ENCODE assay signal across 13 cellular contexts in genomic region chrX:102840871-102841705, GRCh38.
DNase-seq lines count a peak whose midpoint lies in the region; ATAC-seq, FAIRE-seq and TF ChIP-seq lines count a peak whose summit lies in the region.
"Had no signal": no experiment of that assay in that cellular context is flagged by ENCODE, and none has a peak within 500 bp of the region (broad histone marks: within the 10 kb centered on the region; RNA-seq: fewer than 3 reads in every experiment).

No MANE protein-coding gene starts in this region.

- H3K9me3 ChIP-seq in A549 (no peaks in the 10 kb centered on the region), OCI-LY3 (ENCODE audit: insufficient read depth, low read length) (no peaks in the 10 kb centered on the region)
- H3K9me3 ChIP-seq in CD8-positive, alpha-beta T cell (ENCODE audit: low read length), result no peaks in the 10 kb centered on the region

- H3K4me3 ChIP-seq in A549 (no peak overlapping the region), GM12875 (ENCODE audit: low read depth, low read length) (no peak overlapping the region), OCI-LY3 (ENCODE audit: low read length) (no peak overlapping the region), fibroblast of mammary gland (ENCODE audit: control insufficient read depth, low read depth, low read length) (no peak overlapping the region)
- no peak overlapping the region for H3K4me3 ChIP-seq in CD8-positive, alpha-beta T cell (ENCODE audit: low read depth, low read length)

- H3K27ac Mint-ChIP-seq in CD8-positive, alpha-beta T cell, result no peak overlapping the region
- H3K27ac Mint-ChIP-seq: activated CD4-positive, alpha-beta T cell treated with anti-CD3 and anti-CD28 coated beads for 36 hours; CD4-positive, alpha-beta memory T cell; natural killer cell had no signal

- peaks cover 18% of the 10 kb centered on the region for H3K36me3 Mint-ChIP-seq in CD8-positive, alpha-beta T cell
- H3K36me3 Mint-ChIP-seq: natural killer cell had no signal

- no peaks in the 10 kb centered on the region for H3K79me2 ChIP-seq in OCI-LY3 (ENCODE audit: low read length)

- no peaks in the 10 kb centered on the region for H4K20me1 ChIP-seq in OCI-LY3 (ENCODE audit: insufficient read depth, low read length)

- no peak overlapping the region for H3K4me2 ChIP-seq in A549
- H3K4me2 ChIP-seq in OCI-LY3 (ENCODE audit: low read length), result no peak overlapping the region

- no peaks in the 10 kb centered on the region for H3K27me3 ChIP-seq in OCI-LY3 (ENCODE audit: low read depth, low read length)
- H3K27me3 ChIP-seq in CD8-positive, alpha-beta T cell (ENCODE audit: insufficient read depth, low read length), result no peaks in the 10 kb centered on the region

- peak in 1 of 2 experiments; percentile 55 for DNase-seq in A549 (ENCODE audit: low read depth in 1 of 2, low spot score in 1 of 2)
- peak; percentile 51 for DNase-seq in fibroblast of mammary gland (ENCODE audit: low read depth)
- DNase-seq in CD8-positive, alpha-beta T cell, result no peak
- no peak for DNase-seq in DMS79 treated with DMSO at 0.1 percent for 48 hours (lab: John Stamatoyannopoulos, UW)
- no peak for DNase-seq in GM19240 (ENCODE audit: insufficient read length, low spot score)
- no peak for DNase-seq in NCI-H187 treated with DMSO at 0.1 percent for 48 hours (lab: John Stamatoyannopoulos, UW)
- DNase-seq: activated CD4-positive, alpha-beta T cell treated with anti-CD3 and anti-CD28 coated beads for 36 hours; CD4-positive, alpha-beta memory T cell; natural killer cell; stimulated activated CD4-positive, alpha-beta T cell treated with anti-CD3 and anti-CD28 coated beads, Interleukin-1b, Interleukin-23, amount 100 ng/mL, for 48 hours; substantia nigra had no signal

- 75% methylated on average over 6 of the region's 6 CpGs for WGBS in A549 (ENCODE audit: missing lambda C conversion rate)

- no peak for TF ChIP-seq EP300 in A549 (IDR thresholded peaks at IDR 0.05)

- TF ChIP-seq RAD21 in A549 (conservative IDR thresholded peaks at IDR 0.05 in 1 of 2, IDR thresholded peaks at IDR 0.05 in 1 of 2), result no peak

- intact Hi-C loops in CD8-positive, alpha-beta T cell (cut with DNase I, micrococcal nuclease), result no loop called here

- H3K4me3 Mint-ChIP-seq in CD8-positive, alpha-beta T cell, result no peak overlapping the region
- H3K4me3 Mint-ChIP-seq: activated CD4-positive, alpha-beta T cell treated with anti-CD3 and anti-CD28 coated beads for 36 hours; CD4-positive, alpha-beta memory T cell; natural killer cell had no signal

- no peak overlapping the region for H2AFZ ChIP-seq in OCI-LY3 (ENCODE audit: low read depth, low read length)

- no peaks in the 10 kb centered on the region for H3K4me1 Mint-ChIP-seq in CD8-positive, alpha-beta T cell (ENCODE audit: low read depth)
- H3K4me1 Mint-ChIP-seq: activated CD4-positive, alpha-beta T cell treated with anti-CD3 and anti-CD28 coated beads for 36 hours; CD4-positive, alpha-beta memory T cell; natural killer cell had no signal

- H3K9ac ChIP-seq in OCI-LY3 (ENCODE audit: low read length), result no peak overlapping the region

- no peak for TF ChIP-seq POLR2A in A549 (IDR thresholded peaks at IDR 0.05; ENCODE audit: low read length)

- H3K27me3 Mint-ChIP-seq in CD8-positive, alpha-beta T cell (ENCODE audit: low read depth), result no peaks in the 10 kb centered on the region
- H3K27me3 Mint-ChIP-seq: activated CD4-positive, alpha-beta T cell treated with anti-CD3 and anti-CD28 coated beads for 36 hours; CD4-positive, alpha-beta memory T cell had no signal

- FAIRE-seq in A549 (lab: Jason Lieb, UNC), result no peak

- peak; percentile 29; the same call in 1 of the 3 replicates for TF ChIP-seq CTCF in A549 (IDR thresholded peaks at IDR 0.05)
- TF ChIP-seq CTCF in GM12875 (IDR thresholded peaks at IDR 0.05; ENCODE audit: borderline replicate concordance, insufficient read depth, low read depth, low read length), result peak; percentile 27; the same call in 1 of the 2 replicates
- peak; percentile 30; the same call in 1 of the 2 replicates for TF ChIP-seq CTCF in OCI-LY3 (IDR thresholded peaks at IDR 0.05; ENCODE audit: low read depth, low read length)
- peak; percentile 29 for TF ChIP-seq CTCF in fibroblast of mammary gland (conservative IDR thresholded peaks at IDR 0.05; ENCODE audit: control insufficient read depth, insufficient read depth, low read depth, low read length)
- no peak for TF ChIP-seq CTCF in CD8-positive, alpha-beta T cell (IDR thresholded peaks at IDR 0.05)

- no peak overlapping the region for H3K27ac ChIP-seq in A549
- H3K27ac ChIP-seq in OCI-LY3 (ENCODE audit: low read length), result no peak overlapping the region
- no peak overlapping the region for H3K27ac ChIP-seq in CD8-positive, alpha-beta T cell (ENCODE audit: low read depth, low read length)

- POLR2A ChIA-PET in A549 (lab: Yijun Ruan, JAX), result no interaction called here
- POLR2A ChIA-PET in CD8-positive, alpha-beta T cell (lab: Charles Lee), result no interaction called here

- no peaks in the 10 kb centered on the region for H3K36me3 ChIP-seq in OCI-LY3 (replicated peaks; ENCODE audit: low read depth, low read length)
- no peaks in the 10 kb centered on the region for H3K36me3 ChIP-seq in CD8-positive, alpha-beta T cell (ENCODE audit: insufficient read depth, low read length)

- CTCF ChIA-PET in A549 (lab: Yijun Ruan, JAX), result interaction anchor here (0.6 kb wide), 2 partner anchors 90 to 161 kb away, joined by 3 read pairs; no protein-coding TSS in a partner anchor
- CTCF ChIA-PET in CD8-positive, alpha-beta T cell (lab: Charles Lee), result no interaction called here

- no peak for ATAC-seq in A549
- no peak for ATAC-seq in CD8-positive, alpha-beta T cell
- ATAC-seq: activated CD4-positive, alpha-beta T cell treated with anti-CD3 and anti-CD28 coated beads for 36 hours; natural killer cell had no signal

- H3K4me1 ChIP-seq in A549 (no peaks in the 10 kb centered on the region), OCI-LY3 (ENCODE audit: low read length) (no peaks in the 10 kb centered on the region)
- no peaks in the 10 kb centered on the region for H3K4me1 ChIP-seq in CD8-positive, alpha-beta T cell (ENCODE audit: insufficient read depth, low read length)

- H3K9me3 Mint-ChIP-seq in CD8-positive, alpha-beta T cell, result no peaks in the 10 kb centered on the region
- H3K9me3 Mint-ChIP-seq: CD4-positive, alpha-beta memory T cell; natural killer cell had no signal

TF ChIP-seq in A549, 52 proteins besides CTCF, POLR2A, EP300 and RAD21:
- TF ChIP-seq HOXB5 (CRISPR knock-in tag; IDR thresholded peaks at IDR 0.05) (no peak), FOXS1 (CRISPR knock-in tag; IDR thresholded peaks at IDR 0.05) (no peak)
TF ChIP-seq in A549: peak in this region for 0.
